1 cellular context compared by ENCODE assay signal in the genomic region with DNA sequence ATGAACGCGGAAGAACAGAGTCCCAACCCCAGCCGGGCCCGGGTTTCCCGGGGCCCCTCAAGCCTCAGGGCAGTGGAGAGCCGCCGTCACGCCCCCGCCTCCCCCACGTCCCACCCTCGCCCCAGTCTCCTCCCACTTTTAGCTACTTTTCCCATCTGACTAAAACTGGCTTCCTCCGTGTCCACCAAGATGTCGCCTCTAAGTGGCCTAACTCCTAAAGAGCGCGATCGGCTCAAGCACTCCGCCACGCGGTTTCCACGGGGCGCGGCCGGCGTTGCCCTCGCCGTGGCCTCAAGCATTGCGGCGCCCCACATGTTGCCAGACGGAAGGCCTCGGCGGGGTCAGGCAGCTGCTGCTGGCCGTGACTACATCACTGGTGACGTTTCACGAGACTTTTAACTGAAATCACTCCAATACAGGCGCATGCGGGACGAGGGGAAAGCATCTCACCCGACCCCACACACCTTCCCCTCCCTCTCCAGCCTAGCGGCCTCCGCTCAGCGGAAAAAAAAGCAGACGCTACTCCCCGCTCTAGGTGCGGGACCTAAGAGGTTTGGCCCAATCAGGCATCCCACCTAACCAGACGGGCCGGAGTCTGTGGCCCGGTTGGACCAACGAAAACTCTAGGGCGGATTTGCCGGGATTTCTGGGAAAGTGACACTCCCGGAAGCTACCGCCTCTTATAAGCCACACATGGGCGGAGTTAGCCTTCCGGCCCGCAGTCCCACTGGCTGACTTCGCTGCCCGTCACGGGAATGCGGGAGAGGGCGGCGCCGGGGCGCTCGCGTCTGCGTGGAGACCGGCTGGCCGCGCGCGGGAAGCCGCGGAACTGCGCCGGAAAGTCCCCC.
A peak's percentile ranks its signal among the peaks of the same experiment; 100 is the strongest.
TF ChIP-seq lines count a peak whose summit lies in the region.

A gene (plus strand): TSS at position 785 of the 848 bp plus-strand sequence. CDS start 3,251 bp downstream, outside the sequence.

TF ChIP-seq in HEK293, 187 proteins besides CTCF, POLR2A, EP300 and RAD21 (continued from another document):
- TF ChIP-seq, protein P1, sequence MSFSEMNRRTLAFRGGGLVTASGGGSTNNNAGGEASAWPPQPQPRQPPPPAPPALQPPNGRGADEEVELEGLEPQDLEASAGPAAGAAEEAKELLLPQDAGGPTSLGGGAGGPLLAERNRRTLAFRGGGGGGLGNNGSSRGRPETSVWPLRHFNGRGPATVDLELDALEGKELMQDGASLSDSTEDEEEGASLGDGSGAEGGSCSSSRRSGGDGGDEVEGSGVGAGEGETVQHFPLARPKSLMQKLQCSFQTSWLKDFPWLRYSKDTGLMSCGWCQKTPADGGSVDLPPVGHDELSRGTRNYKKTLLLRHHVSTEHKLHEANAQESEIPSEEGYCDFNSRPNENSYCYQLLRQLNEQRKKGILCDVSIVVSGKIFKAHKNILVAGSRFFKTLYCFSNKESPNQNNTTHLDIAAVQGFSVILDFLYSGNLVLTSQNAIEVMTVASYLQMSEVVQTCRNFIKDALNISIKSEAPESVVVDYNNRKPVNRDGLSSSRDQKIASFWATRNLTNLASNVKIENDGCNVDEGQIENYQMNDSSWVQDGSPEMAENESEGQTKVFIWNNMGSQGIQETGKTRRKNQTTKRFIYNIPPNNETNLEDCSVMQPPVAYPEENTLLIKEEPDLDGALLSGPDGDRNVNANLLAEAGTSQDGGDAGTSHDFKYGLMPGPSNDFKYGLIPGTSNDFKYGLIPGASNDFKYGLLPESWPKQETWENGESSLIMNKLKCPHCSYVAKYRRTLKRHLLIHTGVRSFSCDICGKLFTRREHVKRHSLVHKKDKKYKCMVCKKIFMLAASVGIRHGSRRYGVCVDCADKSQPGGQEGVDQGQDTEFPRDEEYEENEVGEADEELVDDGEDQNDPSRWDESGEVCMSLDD (tag by site-specific recombination; IDR thresholded peaks at IDR 0.05): peak; percentile 81
- no peak for TF ChIP-seq BCL11B (tag by site-specific recombination; IDR thresholded peaks at IDR 0.05; ENCODE audit: low read depth)
- peak; percentile 77 for TF ChIP-seq ZBTB8A (tag by site-specific recombination; IDR thresholded peaks at IDR 0.05)
- TF ChIP-seq ZNF335 (tag by site-specific recombination; conservative IDR thresholded peaks at IDR 0.05): peak; percentile 99
- no peak for TF ChIP-seq KLF10 (tag by site-specific recombination; IDR thresholded peaks at IDR 0.05)
- TF ChIP-seq, protein P2, sequence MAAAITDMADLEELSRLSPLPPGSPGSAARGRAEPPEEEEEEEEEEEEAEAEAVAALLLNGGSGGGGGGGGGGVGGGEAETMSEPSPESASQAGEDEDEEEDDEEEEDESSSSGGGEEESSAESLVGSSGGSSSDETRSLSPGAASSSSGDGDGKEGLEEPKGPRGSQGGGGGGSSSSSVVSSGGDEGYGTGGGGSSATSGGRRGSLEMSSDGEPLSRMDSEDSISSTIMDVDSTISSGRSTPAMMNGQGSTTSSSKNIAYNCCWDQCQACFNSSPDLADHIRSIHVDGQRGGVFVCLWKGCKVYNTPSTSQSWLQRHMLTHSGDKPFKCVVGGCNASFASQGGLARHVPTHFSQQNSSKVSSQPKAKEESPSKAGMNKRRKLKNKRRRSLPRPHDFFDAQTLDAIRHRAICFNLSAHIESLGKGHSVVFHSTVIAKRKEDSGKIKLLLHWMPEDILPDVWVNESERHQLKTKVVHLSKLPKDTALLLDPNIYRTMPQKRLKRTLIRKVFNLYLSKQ (tag by site-specific recombination; IDR thresholded peaks at IDR 0.05; ENCODE audit: borderline replicate concordance): no peak
- TF ChIP-seq ZNF473 (tag by site-specific recombination; IDR thresholded peaks at IDR 0.05): no peak
- TF ChIP-seq ZFP37 (tag by site-specific recombination; IDR thresholded peaks at IDR 0.05): peak; percentile 64; the same call in 1 of the 2 replicates
- no peak for TF ChIP-seq MZF1 (tag by site-specific recombination; IDR thresholded peaks at IDR 0.05; ENCODE audit: borderline replicate concordance)
- TF ChIP-seq ZNF19 (tag by site-specific recombination; IDR thresholded peaks at IDR 0.05; ENCODE audit: low read depth): no peak
- TF ChIP-seq KLF8 (tag by site-specific recombination; IDR thresholded peaks at IDR 0.05): peak; percentile 68
- TF ChIP-seq YY1 (tag by site-specific recombination; IDR thresholded peaks at IDR 0.05): peak; percentile 75
- TF ChIP-seq, protein P3, sequence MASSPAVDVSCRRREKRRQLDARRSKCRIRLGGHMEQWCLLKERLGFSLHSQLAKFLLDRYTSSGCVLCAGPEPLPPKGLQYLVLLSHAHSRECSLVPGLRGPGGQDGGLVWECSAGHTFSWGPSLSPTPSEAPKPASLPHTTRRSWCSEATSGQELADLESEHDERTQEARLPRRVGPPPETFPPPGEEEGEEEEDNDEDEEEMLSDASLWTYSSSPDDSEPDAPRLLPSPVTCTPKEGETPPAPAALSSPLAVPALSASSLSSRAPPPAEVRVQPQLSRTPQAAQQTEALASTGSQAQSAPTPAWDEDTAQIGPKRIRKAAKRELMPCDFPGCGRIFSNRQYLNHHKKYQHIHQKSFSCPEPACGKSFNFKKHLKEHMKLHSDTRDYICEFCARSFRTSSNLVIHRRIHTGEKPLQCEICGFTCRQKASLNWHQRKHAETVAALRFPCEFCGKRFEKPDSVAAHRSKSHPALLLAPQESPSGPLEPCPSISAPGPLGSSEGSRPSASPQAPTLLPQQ (tag by site-specific recombination; IDR thresholded peaks at IDR 0.05): 0 out of 2 replicates have a peak, but pooled peaks have one; percentile 19
- peak; percentile 91 for TF ChIP-seq ZNF76 (tag by site-specific recombination; IDR thresholded peaks at IDR 0.05; ENCODE audit: borderline replicate concordance, low read depth)
- TF ChIP-seq ZNF561 (tag by site-specific recombination; IDR thresholded peaks at IDR 0.05; ENCODE audit: borderline replicate concordance): no peak
- peak; percentile 29; the same call in 1 of the 2 replicates for TF ChIP-seq ZFP69B (tag by site-specific recombination; IDR thresholded peaks at IDR 0.05)
- TF ChIP-seq KLF16 (tag by site-specific recombination; IDR thresholded peaks at IDR 0.05): peak; percentile 11
- no peak for TF ChIP-seq GLIS1 (tag by site-specific recombination; IDR thresholded peaks at IDR 0.05)
- TF ChIP-seq, protein P4, sequence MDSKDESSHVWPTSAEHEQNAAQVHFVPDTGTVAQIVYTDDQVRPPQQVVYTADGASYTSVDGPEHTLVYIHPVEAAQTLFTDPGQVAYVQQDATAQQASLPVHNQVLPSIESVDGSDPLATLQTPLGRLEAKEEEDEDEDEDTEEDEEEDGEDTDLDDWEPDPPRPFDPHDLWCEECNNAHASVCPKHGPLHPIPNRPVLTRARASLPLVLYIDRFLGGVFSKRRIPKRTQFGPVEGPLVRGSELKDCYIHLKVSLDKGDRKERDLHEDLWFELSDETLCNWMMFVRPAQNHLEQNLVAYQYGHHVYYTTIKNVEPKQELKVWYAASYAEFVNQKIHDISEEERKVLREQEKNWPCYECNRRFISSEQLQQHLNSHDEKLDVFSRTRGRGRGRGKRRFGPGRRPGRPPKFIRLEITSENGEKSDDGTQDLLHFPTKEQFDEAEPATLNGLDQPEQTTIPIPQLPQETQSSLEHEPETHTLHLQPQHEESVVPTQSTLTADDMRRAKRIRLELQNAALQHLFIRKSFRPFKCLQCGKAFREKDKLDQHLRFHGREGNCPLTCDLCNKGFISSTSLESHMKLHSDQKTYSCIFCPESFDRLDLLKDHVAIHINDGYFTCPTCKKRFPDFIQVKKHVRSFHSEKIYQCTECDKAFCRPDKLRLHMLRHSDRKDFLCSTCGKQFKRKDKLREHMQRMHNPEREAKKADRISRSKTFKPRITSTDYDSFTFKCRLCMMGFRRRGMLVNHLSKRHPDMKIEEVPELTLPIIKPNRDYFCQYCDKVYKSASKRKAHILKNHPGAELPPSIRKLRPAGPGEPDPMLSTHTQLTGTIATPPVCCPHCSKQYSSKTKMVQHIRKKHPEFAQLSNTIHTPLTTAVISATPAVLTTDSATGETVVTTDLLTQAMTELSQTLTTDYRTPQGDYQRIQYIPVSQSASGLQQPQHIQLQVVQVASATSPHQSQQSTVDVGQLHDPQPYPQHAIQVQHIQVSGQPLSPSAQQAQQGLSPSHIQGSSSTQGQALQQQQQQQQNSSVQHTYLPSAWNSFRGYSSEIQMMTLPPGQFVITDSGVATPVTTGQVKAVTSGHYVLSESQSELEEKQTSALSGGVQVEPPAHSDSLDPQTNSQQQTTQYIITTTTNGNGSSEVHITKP (tag by site-specific recombination; IDR thresholded peaks at IDR 0.05): peak; percentile 79
- TF ChIP-seq, protein P5, sequence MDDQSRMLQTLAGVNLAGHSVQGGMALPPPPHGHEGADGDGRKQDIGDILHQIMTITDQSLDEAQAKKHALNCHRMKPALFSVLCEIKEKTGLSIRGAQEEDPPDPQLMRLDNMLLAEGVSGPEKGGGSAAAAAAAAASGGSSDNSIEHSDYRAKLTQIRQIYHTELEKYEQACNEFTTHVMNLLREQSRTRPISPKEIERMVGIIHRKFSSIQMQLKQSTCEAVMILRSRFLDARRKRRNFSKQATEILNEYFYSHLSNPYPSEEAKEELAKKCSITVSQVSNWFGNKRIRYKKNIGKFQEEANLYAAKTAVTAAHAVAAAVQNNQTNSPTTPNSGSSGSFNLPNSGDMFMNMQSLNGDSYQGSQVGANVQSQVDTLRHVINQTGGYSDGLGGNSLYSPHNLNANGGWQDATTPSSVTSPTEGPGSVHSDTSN (CRISPR knock-in tag; IDR thresholded peaks at IDR 0.05): peak; percentile 89
- no peak for TF ChIP-seq ZIC2 (tag by site-specific recombination; IDR thresholded peaks at IDR 0.05)
- TF ChIP-seq ZSCAN16 (tag by site-specific recombination; IDR thresholded peaks at IDR 0.05): no peak
- TF ChIP-seq ZNF549 (tag by site-specific recombination; IDR thresholded peaks at IDR 0.05): no peak
- TF ChIP-seq ZNF211 (tag by site-specific recombination; IDR thresholded peaks at IDR 0.05; ENCODE audit: low read depth): no peak
